Comparison of ENCODE assay signal across 22 cellular contexts in the genomic region with DNA sequence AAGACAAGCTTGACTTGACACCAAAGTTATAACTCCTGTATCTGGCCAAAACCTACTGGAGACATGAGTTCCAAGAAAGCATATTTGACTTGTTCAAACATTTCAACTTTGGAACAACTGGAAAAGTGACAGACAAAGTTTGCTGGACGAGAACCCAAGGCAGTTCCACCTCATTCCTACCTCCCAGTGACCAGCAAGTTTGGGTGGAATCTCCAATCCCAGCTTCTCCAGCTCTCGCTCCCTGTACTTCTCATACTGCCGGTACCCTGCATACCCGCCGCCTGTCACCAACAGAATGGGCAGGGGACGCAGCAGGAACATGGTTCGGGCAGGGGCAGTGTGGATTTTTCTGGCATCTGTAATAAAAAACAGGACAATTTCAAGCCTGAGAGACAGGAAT. TPM values are rescaled to one million over a fixed set of nuclear protein-coding genes. Genes with fewer than 3 reads are reported as not detected.
DNase-seq lines count a peak whose midpoint lies in the region; ATAC-seq, FAIRE-seq and TF ChIP-seq lines count a peak whose summit lies in the region.
"Had no signal": no experiment of that assay in that cellular context is flagged by ENCODE, and none has a peak within 500 bp of the region (broad histone marks: within the 10 kb centered on the region; RNA-seq: fewer than 3 reads in every experiment).

No MANE protein-coding gene starts in this region.

- TF ChIP-seq POLR2A in gastroesophageal sphincter (IDR thresholded peaks at IDR 0.05): no peak

- peaks cover 9% of the 10 kb centered on the region for H3K36me3 Mint-ChIP-seq in astrocyte (ENCODE audit: low read depth, unreplicated experiment)

- H2AFZ ChIP-seq in astrocyte (ENCODE audit: low read depth, low read length): no peak overlapping the region

- H3K27me3 ChIP-seq in HUES48 (ENCODE audit: control insufficient read depth, insufficient read depth, low read length) (no peaks in the 10 kb centered on the region), astrocyte (ENCODE audit: insufficient read depth, low read length) (no peaks in the 10 kb centered on the region), gastroesophageal sphincter (no peaks in the 10 kb centered on the region)
- H3K27me3 ChIP-seq: esophagus muscularis mucosa, sigmoid colon, thyroid gland had no signal

- H3K4me1 Mint-ChIP-seq in astrocyte (ENCODE audit: low read depth, unreplicated experiment): peaks cover 36% of the 10 kb centered on the region
- H3K4me1 Mint-ChIP-seq: central memory CD8-positive, alpha-beta T cell had no signal

- peak overlapping the region; percentile 50 for H3K4me2 ChIP-seq in astrocyte (ENCODE audit: low read length)

- H3K9ac ChIP-seq in HUES48 (ENCODE audit: low read depth, low read length): peak overlapping the region; percentile 59
- peak overlapping the region; percentile 81 for H3K9ac ChIP-seq in astrocyte (ENCODE audit: low read length)
- no peak overlapping the region for H3K9ac ChIP-seq in kidney (ENCODE audit: low read length in 2 of 2)

- FAIRE-seq in astrocyte (lab: Jason Lieb, UNC) (no peak), kidney (lab: Jason Lieb, UNC) (no peak)
- FAIRE-seq: GM12878 had no signal

- peak overlapping the region; percentile 97 for H3K27ac Mint-ChIP-seq in astrocyte (ENCODE audit: unreplicated experiment)
- H3K27ac Mint-ChIP-seq: CD4-positive, alpha-beta T cell had no signal

- H3K9me3 Mint-ChIP-seq in astrocyte (ENCODE audit: unreplicated experiment): no peaks in the 10 kb centered on the region
- H3K9me3 Mint-ChIP-seq: CD4-positive, alpha-beta T cell; central memory CD8-positive, alpha-beta T cell had no signal

- H3K79me2 ChIP-seq in astrocyte (ENCODE audit: insufficient read depth, low read length): peaks cover 43% of the 10 kb centered on the region

- WGBS in gastroesophageal sphincter (ENCODE audit: low coverage in 1 of 2), 2 donors: 67 to 96% methylated on average over 1 to 3 of the region's 7 CpGs

- H3K4me3 ChIP-seq in HUES48 (ENCODE audit: low read depth, low read length) (peak overlapping the region; percentile 29; the same call in 1 of the 2 replicates), astrocyte (ENCODE audit: insufficient read depth, low read depth, low read length) (no peak overlapping the region), kidney (ENCODE audit: low read length in 2 of 2) (no peak overlapping the region), gastroesophageal sphincter (no peak overlapping the region)
- H3K4me3 ChIP-seq: esophagus muscularis mucosa, GM12878, sigmoid colon, thyroid gland had no signal

- H3K4me1 ChIP-seq in HUES48 (ENCODE audit: control insufficient read depth, insufficient read depth, low read length) (peaks cover 18% of the 10 kb centered on the region), astrocyte (ENCODE audit: insufficient read depth, low read length) (peaks cover 36% of the 10 kb centered on the region), kidney (ENCODE audit: control insufficient read depth in 1 of 2, insufficient read depth in 1 of 2, low read depth in 1 of 2, low read length in 2 of 2) (peaks cover 2 to 3% of the 10 kb centered on the region in 2 donors), gastroesophageal sphincter (no peaks in the 10 kb centered on the region)

- peak overlapping the region; percentile 94 for H3K27ac ChIP-seq in HUES48 (ENCODE audit: low read depth, low read length)
- peak overlapping the region; percentile 97 for H3K27ac ChIP-seq in astrocyte (ENCODE audit: low read depth, low read length)
- no peak overlapping the region for H3K27ac ChIP-seq in kidney (ENCODE audit: low read depth in 2 of 2, low read length in 2 of 2)
- H3K27ac ChIP-seq in gastroesophageal sphincter: no peak overlapping the region
- H3K27ac ChIP-seq: esophagus muscularis mucosa, thyroid gland had no signal

- H3K4me3 Mint-ChIP-seq in astrocyte (ENCODE audit: unreplicated experiment): peak overlapping the region; percentile 14
- H3K4me3 Mint-ChIP-seq: CD4-positive, alpha-beta T cell; central memory CD8-positive, alpha-beta T cell had no signal

- H3K9me3 ChIP-seq in HUES48 (ENCODE audit: control insufficient read depth, insufficient read depth, low read length) (no peaks in the 10 kb centered on the region), astrocyte (ENCODE audit: insufficient read depth, low read depth, low read length) (no peaks in the 10 kb centered on the region), kidney (ENCODE audit: control insufficient read depth in 1 of 2, low read length in 2 of 2) (no peaks in the 10 kb centered on the region), gastroesophageal sphincter (no peaks in the 10 kb centered on the region)
- H3K9me3 ChIP-seq: esophagus muscularis mucosa, sigmoid colon, thyroid gland had no signal

- ATAC-seq in gastroesophageal sphincter: no peak
- no peak for ATAC-seq in HG03280 (IDR thresholded peaks at IDR 0.05; ENCODE audit: unreplicated experiment)
- ATAC-seq: GM12878, left lobe of liver had no signal

- intact Hi-C loops in kidney (cut with DNase I): no loop called here

- H3K36me3 ChIP-seq in HUES48 (ENCODE audit: control insufficient read depth, insufficient read depth, low read length): peaks cover 45% of the 10 kb centered on the region
- no peaks in the 10 kb centered on the region for H3K36me3 ChIP-seq in astrocyte (ENCODE audit: insufficient read depth, low read length)
- peaks cover 7 to 19% of the 10 kb centered on the region in 2 donors for H3K36me3 ChIP-seq in kidney (ENCODE audit: control insufficient read depth in 1 of 2, insufficient read depth in 2 of 2, low read length in 2 of 2)
- H3K36me3 ChIP-seq in gastroesophageal sphincter: peaks cover 0 to 67% of the 10 kb centered on the region in 2 donors

- no peaks in the 10 kb centered on the region for H3K27me3 Mint-ChIP-seq in astrocyte (ENCODE audit: low read depth, unreplicated experiment)
- H3K27me3 Mint-ChIP-seq: CD4-positive, alpha-beta T cell; central memory CD8-positive, alpha-beta T cell had no signal

- DNase-seq in AG20443 (ENCODE audit: low spot score): peak; percentile 9
- DNase-seq in astrocyte (ENCODE audit: low read depth): no peak
- peak; percentile 57 for DNase-seq in kidney
- no peak for DNase-seq in DMS153 (lab: John Stamatoyannopoulos, UW)
- DNase-seq in NCI-H524 (lab: John Stamatoyannopoulos, UW): no peak
- DNase-seq: CD4-positive, alpha-beta T cell; DMS79; GOT3; NCI-H1092; NCI-H2081; NCI-H510A; sigmoid colon; stimulated activated CD4-positive, alpha-beta T cell treated with anti-CD3 and anti-CD28 coated beads, Interleukin-1b, Interleukin-23, amount 100 ng/mL, for 48 hours; stimulated activated naive CD4-positive, alpha-beta T cell; thyroid gland had no signal

- TF ChIP-seq CTCF in astrocyte (IDR thresholded peaks at IDR 0.05; ENCODE audit: insufficient read depth, low read depth, low read length): no peak
- TF ChIP-seq CTCF in kidney (IDR thresholded peaks at IDR 0.05; ENCODE audit: borderline replicate concordance, extremely low read depth, insufficient read depth): no peak
- no peak for TF ChIP-seq CTCF in gastroesophageal sphincter (IDR thresholded peaks at IDR 0.05)

- H4K20me1 ChIP-seq in astrocyte (ENCODE audit: insufficient read depth, low read length): peaks cover 8% of the 10 kb centered on the region

- TF ChIP-seq EP300 in gastroesophageal sphincter (IDR thresholded peaks at IDR 0.05): no peak

RNA-seq across cellular contexts. Expression of a gene that starts 14.1 kb away (rescaled TPM):
- total RNA-seq in astrocyte (31.8 and 43.2 TPM in 2 replicates), kidney (64.9 TPM), gastroesophageal sphincter (10 to 100 TPM; 10.1 to 32.7 (median 19.2) TPM)
- 27.3 TPM for polyA plus RNA-seq in kidney (ENCODE audit: insufficient read depth, low read depth, low replicate concordance)

Comparison
In these comparisons a context has a peak if more than half of its experiments do, and no peak if none do; other contexts are left out.
1. DNase-seq: peak in AG20443 (single experiment) and kidney (single experiment); none in astrocyte (single experiment), DMS153 (single experiment) and NCI-H524 (0 of 2).
2. H3K27ac ChIP-seq: peak in HUES48 (single experiment) and astrocyte (single experiment); none in kidney (0 of 2) and gastroesophageal sphincter (0 of 4).
3. H3K9ac ChIP-seq: peak in HUES48 (single experiment) and astrocyte (single experiment); none in kidney (0 of 2).